Comparison of ENCODE assay signal across 12 cellular contexts in genomic region chr15:80058044-80058443, GRCh38. TPM values are rescaled to one million over a fixed set of nuclear protein-coding genes. Genes with fewer than 3 reads are reported as not detected.
DNase-seq lines count a peak whose midpoint lies in the region; ATAC-seq and TF ChIP-seq lines count a peak whose summit lies in the region.
"Had no signal": no experiment of that assay in that cellular context is flagged by ENCODE, and none has a peak within 500 bp of the region (broad histone marks: within the 10 kb centered on the region; RNA-seq: fewer than 3 reads in every experiment).

No MANE protein-coding gene starts in this region.

- peak overlapping the region; percentile 23; the same call in 1 of the 2 replicates for H2AFZ ChIP-seq in GM23338

- intact Hi-C loops in CD8-positive, alpha-beta T cell (cut with DNase I, micrococcal nuclease): loop anchor here (2.0 to 5.0 kb wide), 6 partner anchors 87 to 934 kb away; partner anchors contain the start of genes BCL2A1 (in 2 of the 2), MESD (in 1 of the 2), MTHFS (in 1 of the 2) and TMED3 (in 1 of the 2)
- intact Hi-C loops in activated T-helper 1 cell treated with anti-CD3 and anti-CD28 coated beads, Interleukin-12 subunit alpha, Interleukin-12 subunit beta, Interleukin-2, Interleukin-4 antibody, amounts not matched to agents 30 ng/mL and 10 ng/mL and 1 ng/mL, durations not matched to agents 14 hours and 24 hours and 36 hours (cut with micrococcal nuclease): no loop called here
- intact Hi-C loops in uterus (cut with DNase I; ENCODE audit: low total_unique reads): loop anchor here (2.0 kb wide), 1 partner anchor 95 kb away; the partner anchor contains the start of gene FAH

- no peak for DNase-seq in CD8-positive, alpha-beta T cell
- DNase-seq in GM23338 (ENCODE audit: low spot score) (no peak), immature natural killer cell (no peak), DMS79 (lab: John Stamatoyannopoulos, UW) (no peak), MV-4-11 (lab: John Stamatoyannopoulos, UW) (no peak), uterus (no peak)
- DNase-seq in activated T-helper 1 cell treated with anti-CD3 and anti-CD28 coated beads, Interleukin-12 subunit alpha, Interleukin-12 subunit beta, Interleukin-2, Interleukin-4 antibody, amounts not matched to agents 30 ng/mL and 10 ng/mL and 1 ng/mL, durations not matched to agents 14 hours and 24 hours and 36 hours (ENCODE audit: low spot score): no peak
- DNase-seq: kidney glomerular epithelial cell, NCI-H2081 had no signal

- no peak overlapping the region for H3K27ac Mint-ChIP-seq in CD8-positive, alpha-beta T cell
- no peak overlapping the region for H3K27ac Mint-ChIP-seq in GM23338
- no peak overlapping the region for H3K27ac Mint-ChIP-seq in activated T-helper 1 cell treated with anti-CD3 and anti-CD28 coated beads, Interleukin-12 subunit alpha, Interleukin-12 subunit beta, Interleukin-2, Interleukin-4 antibody, amounts not matched to agents 30 ng/mL and 10 ng/mL and 1 ng/mL, durations not matched to agents 14 hours and 24 hours and 36 hours
- H3K27ac Mint-ChIP-seq in immature natural killer cell: peak overlapping the region in 1 of 6 donors; percentile 74

- H3K4me1 ChIP-seq in CD8-positive, alpha-beta T cell (ENCODE audit: insufficient read depth, low read length): peaks cover 21% of the 10 kb centered on the region
- H3K4me1 ChIP-seq in GM23338 (ENCODE audit: insufficient read depth): peaks cover 39% of the 10 kb centered on the region
- H3K4me1 ChIP-seq in uterus: peaks cover 3 to 5% of the 10 kb centered on the region in 2 donors

- peak overlapping the region; percentile 96 for H3K4me2 ChIP-seq in GM23338

- TF ChIP-seq CTCF in CD8-positive, alpha-beta T cell (IDR thresholded peaks at IDR 0.05): no peak
- TF ChIP-seq CTCF in GM23338 (conservative IDR thresholded peaks at IDR 0.05; ENCODE audit: low read depth in 2 of 2) (no peak), uterus (IDR thresholded peaks at IDR 0.05) (no peak)

- ATAC-seq in CD8-positive, alpha-beta T cell: no peak
- no peak for ATAC-seq in GM23338
- ATAC-seq in HG03095 (IDR thresholded peaks at IDR 0.05; ENCODE audit: unreplicated experiment): no peak

- peaks cover 34% of the 10 kb centered on the region for H3K4me1 Mint-ChIP-seq in CD8-positive, alpha-beta T cell (ENCODE audit: low read depth)
- peaks cover 29% of the 10 kb centered on the region for H3K4me1 Mint-ChIP-seq in GM23338
- peaks cover 34% of the 10 kb centered on the region for H3K4me1 Mint-ChIP-seq in activated T-helper 1 cell treated with anti-CD3 and anti-CD28 coated beads, Interleukin-12 subunit alpha, Interleukin-12 subunit beta, Interleukin-2, Interleukin-4 antibody, amounts not matched to agents 30 ng/mL and 10 ng/mL and 1 ng/mL, durations not matched to agents 14 hours and 24 hours and 36 hours (ENCODE audit: low read depth)
- peaks cover 30 to 40% of the 10 kb centered on the region in 2 donors for H3K4me1 Mint-ChIP-seq in immature natural killer cell

- H3K4me3 Mint-ChIP-seq in CD8-positive, alpha-beta T cell: peak overlapping the region; percentile 50
- H3K4me3 Mint-ChIP-seq in GM23338: peak overlapping the region; percentile 90
- peak overlapping the region; percentile 80 for H3K4me3 Mint-ChIP-seq in activated T-helper 1 cell treated with anti-CD3 and anti-CD28 coated beads, Interleukin-12 subunit alpha, Interleukin-12 subunit beta, Interleukin-2, Interleukin-4 antibody, amounts not matched to agents 30 ng/mL and 10 ng/mL and 1 ng/mL, durations not matched to agents 14 hours and 24 hours and 36 hours
- peak overlapping the region; percentile 22 to 85 (median 56) for H3K4me3 Mint-ChIP-seq in immature natural killer cell

- POLR2A ChIA-PET in CD8-positive, alpha-beta T cell (lab: Charles Lee): interaction anchor here (1.7 to 3.5 kb wide), 2 partner anchors 14 to 160 kb away, joined by 5 to 36 read pairs; no protein-coding TSS in a partner anchor

- H3K4me3 ChIP-seq in CD8-positive, alpha-beta T cell (ENCODE audit: low read depth, low read length): no peak overlapping the region
- H3K4me3 ChIP-seq in GM23338 (peak overlapping the region; percentile 82), uterus (no peak overlapping the region)

- no peak for TF ChIP-seq POLR2A in uterus (IDR thresholded peaks at IDR 0.05)

- CTCF ChIA-PET in CD8-positive, alpha-beta T cell (lab: Charles Lee): no interaction called here

- peaks cover 13% of the 10 kb centered on the region; the same call in 1 of the 2 replicates for H3F3A ChIP-seq in GM23338 (replicated peaks; ENCODE audit: low read depth)

- H3K9me3 Mint-ChIP-seq in CD8-positive, alpha-beta T cell: no peaks in the 10 kb centered on the region
- H3K9me3 Mint-ChIP-seq in GM23338 (no peaks in the 10 kb centered on the region), immature natural killer cell (no peaks in the 10 kb centered on the region)
- no peaks in the 10 kb centered on the region for H3K9me3 Mint-ChIP-seq in activated T-helper 1 cell treated with anti-CD3 and anti-CD28 coated beads, Interleukin-12 subunit alpha, Interleukin-12 subunit beta, Interleukin-2, Interleukin-4 antibody, amounts not matched to agents 30 ng/mL and 10 ng/mL and 1 ng/mL, durations not matched to agents 14 hours and 24 hours and 36 hours

- H3K79me2 ChIP-seq in GM23338 (replicated peaks; ENCODE audit: insufficient read depth): peaks cover 30% of the 10 kb centered on the region

- no peaks in the 10 kb centered on the region for H3K27me3 Mint-ChIP-seq in CD8-positive, alpha-beta T cell (ENCODE audit: low read depth)
- H3K27me3 Mint-ChIP-seq in GM23338 (ENCODE audit: insufficient read depth, low read depth, poor library complexity) (peaks cover 9% of the 10 kb centered on the region), immature natural killer cell (ENCODE audit: low read depth in 3 of 3) (peaks cover 6 to 16% (median 10%) of the 10 kb centered on the region in 3 donors)
- peaks cover 2% of the 10 kb centered on the region for H3K27me3 Mint-ChIP-seq in activated T-helper 1 cell treated with anti-CD3 and anti-CD28 coated beads, Interleukin-12 subunit alpha, Interleukin-12 subunit beta, Interleukin-2, Interleukin-4 antibody, amounts not matched to agents 30 ng/mL and 10 ng/mL and 1 ng/mL, durations not matched to agents 14 hours and 24 hours and 36 hours (ENCODE audit: insufficient read depth)

- H3K36me3 ChIP-seq in CD8-positive, alpha-beta T cell (ENCODE audit: insufficient read depth, low read length): no peaks in the 10 kb centered on the region
- no peaks in the 10 kb centered on the region for H3K36me3 ChIP-seq in GM23338 (ENCODE audit: insufficient read depth)
- no peaks in the 10 kb centered on the region for H3K36me3 ChIP-seq in uterus
- H3K36me3 ChIP-seq: BLaER1 treated with 17β-estradiol and CSF1 and Interleukin-3, amounts not matched to agents 10 nM and 100 nM; tibial nerve had no signal

- peaks cover 7% of the 10 kb centered on the region for H3K36me3 Mint-ChIP-seq in CD8-positive, alpha-beta T cell
- H3K36me3 Mint-ChIP-seq in GM23338 (ENCODE audit: low read depth) (no peaks in the 10 kb centered on the region), immature natural killer cell (no peaks in the 10 kb centered on the region)
- H3K36me3 Mint-ChIP-seq in activated T-helper 1 cell treated with anti-CD3 and anti-CD28 coated beads, Interleukin-12 subunit alpha, Interleukin-12 subunit beta, Interleukin-2, Interleukin-4 antibody, amounts not matched to agents 30 ng/mL and 10 ng/mL and 1 ng/mL, durations not matched to agents 14 hours and 24 hours and 36 hours (ENCODE audit: low read depth): peaks cover 4% of the 10 kb centered on the region

- no peaks in the 10 kb centered on the region for H3K9me3 ChIP-seq in CD8-positive, alpha-beta T cell (ENCODE audit: low read length)
- no peaks in the 10 kb centered on the region for H3K9me3 ChIP-seq in uterus
- H3K9me3 ChIP-seq: BLaER1 treated with 17β-estradiol and CSF1 and Interleukin-3, amounts not matched to agents 10 nM and 100 nM; tibial nerve had no signal

- peaks cover 17% of the 10 kb centered on the region for H4K20me1 ChIP-seq in GM23338 (replicated peaks; ENCODE audit: insufficient read depth)

- H3K27me3 ChIP-seq in CD8-positive, alpha-beta T cell (ENCODE audit: insufficient read depth, low read length): no peaks in the 10 kb centered on the region
- H3K27me3 ChIP-seq in GM23338 (ENCODE audit: insufficient read depth): no peaks in the 10 kb centered on the region
- no peaks in the 10 kb centered on the region for H3K27me3 ChIP-seq in uterus
- H3K27me3 ChIP-seq: tibial nerve had no signal

- no peak overlapping the region for H3K27ac ChIP-seq in CD8-positive, alpha-beta T cell (ENCODE audit: low read depth, low read length)
- H3K27ac ChIP-seq in GM23338 (ENCODE audit: low read depth): no peak overlapping the region
- H3K27ac ChIP-seq in uterus: no peak overlapping the region
- H3K27ac ChIP-seq: BLaER1 treated with 17β-estradiol and CSF1 and Interleukin-3, amounts not matched to agents 10 nM and 100 nM had no signal

- no peaks in the 10 kb centered on the region for H3K9me2 ChIP-seq in GM23338 (ENCODE audit: insufficient read depth)

TF ChIP-seq in GM23338, 12 proteins besides CTCF, POLR2A, EP300 and RAD21 (continues in another document):
- no peak for TF ChIP-seq ZNF114 (CRISPR knock-in tag; IDR thresholded peaks at IDR 0.05)
- TF ChIP-seq ZNF331 (CRISPR knock-in tag; IDR thresholded peaks at IDR 0.05; ENCODE audit: low read depth): no peak
- TF ChIP-seq NANOG (IDR thresholded peaks at IDR 0.05; ENCODE audit: borderline replicate concordance): no peak

RNA-seq across cellular contexts. Expression of gene ZFAND6, which starts 1.4 kb away (rescaled TPM):
- total RNA-seq in CD8-positive, alpha-beta T cell: 10 to 100 TPM; 60.1 to 69.8 TPM
- total RNA-seq in GM23338 (2014; rRNA removed; shearing (Covaris generic)): 292 and 346 TPM in 2 replicates
- polyA plus RNA-seq in GM23338 (2016; fragmentation: Nextera tagmentation; extraction: Ambion mirVana): 169 and 205 TPM in 2 replicates
- total RNA-seq in activated T-helper 1 cell treated with anti-CD3 and anti-CD28 coated beads, Interleukin-12 subunit alpha, Interleukin-12 subunit beta, Interleukin-2, Interleukin-4 antibody, amounts not matched to agents 30 ng/mL and 10 ng/mL and 1 ng/mL, durations not matched to agents 14 hours and 24 hours and 36 hours: 43.3 and 50.3 TPM in 2 replicates
- 100 to 1,000 TPM; 136 to 143 (median 136) TPM for polyA plus RNA-seq in immature natural killer cell
- 100 to 1,000 TPM; 119 to 452 (median 172) TPM for total RNA-seq in uterus
